8 cellular contexts compared by ENCODE assay signal in the genomic region with DNA sequence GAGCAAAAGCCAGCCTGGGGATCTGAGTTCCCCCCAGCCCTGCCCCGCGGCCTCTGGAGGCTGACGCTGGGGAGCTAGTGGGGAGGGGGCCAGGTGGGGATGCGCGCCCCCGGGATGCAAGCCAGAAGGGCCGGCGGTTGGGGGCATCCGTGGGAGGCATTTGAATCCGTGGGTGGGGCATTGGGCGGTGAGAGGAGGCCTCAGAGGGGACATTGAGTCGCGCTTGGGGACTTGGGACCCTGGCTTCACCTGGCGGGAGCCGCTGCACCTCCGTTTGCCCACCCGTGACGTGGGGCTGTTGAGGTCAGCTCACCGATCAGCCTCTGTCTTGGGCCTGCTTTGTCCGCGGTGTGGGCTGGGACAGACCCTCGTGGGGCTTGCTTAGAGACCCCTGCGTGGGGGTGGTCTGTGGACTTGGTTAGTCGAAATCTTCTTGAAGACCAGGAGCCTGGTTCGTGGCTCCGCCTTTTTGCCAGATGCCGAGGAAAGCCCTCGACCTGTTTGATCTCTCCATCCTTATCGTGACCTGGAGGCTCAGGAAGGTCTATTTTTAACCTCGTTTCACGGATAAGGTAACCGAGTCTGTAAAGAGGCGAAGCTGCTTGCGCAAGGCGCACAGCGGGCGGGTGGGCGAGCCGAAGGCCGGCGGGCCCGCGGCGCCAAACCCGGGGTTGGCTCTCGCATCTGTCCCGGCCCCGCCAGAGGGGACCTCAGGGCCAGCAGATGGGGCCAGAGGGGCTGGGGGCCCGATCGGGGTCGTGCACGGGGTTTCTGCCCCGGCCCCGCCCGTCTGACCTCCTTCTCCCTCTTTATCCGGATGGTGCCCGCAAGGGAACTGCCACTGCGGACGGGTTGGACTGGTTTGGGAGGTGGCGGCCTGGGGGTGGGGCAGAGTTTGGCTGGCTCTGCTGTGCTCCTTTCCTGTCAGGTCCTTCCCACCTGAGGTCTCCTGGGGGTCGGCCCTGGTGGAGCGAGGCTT. TPM values are rescaled to one million over a fixed set of nuclear protein-coding genes. Genes with fewer than 3 reads are reported as not detected.
DNase-seq lines count a peak whose midpoint lies in the region; TF ChIP-seq lines count a peak whose summit lies in the region.

No MANE protein-coding gene starts in this region.

- intact Hi-C loops in Calu3 (cut with micrococcal nuclease; ENCODE audit: unreplicated experiment): no loop called here

- H3K4me3 ChIP-seq in neural progenitor cell: peak overlapping the region; percentile 71

- TF ChIP-seq CTCF in Calu3 (IDR thresholded peaks at IDR 0.05; ENCODE audit: unreplicated experiment) (no peak), neural progenitor cell (IDR thresholded peaks at IDR 0.05) (peak; percentile 24)

- H2AFZ ChIP-seq in neural progenitor cell (replicated peaks): peak overlapping the region; percentile 80

- H3K4me1 Mint-ChIP-seq in Calu3 (ENCODE audit: low read depth, unreplicated experiment) (peaks cover 32% of the 10 kb centered on the region), neural progenitor cell (peaks cover 24% of the 10 kb centered on the region)

- H3K9me3 Mint-ChIP-seq in Calu3 (ENCODE audit: low read depth, unreplicated experiment): peaks cover 4% of the 10 kb centered on the region
- H3K9me3 Mint-ChIP-seq in neural progenitor cell: peaks cover 4% of the 10 kb centered on the region

- CTCF ChIA-PET in Calu3 (lab: Charles Lee): interaction anchor here (1.9 kb wide), 1 partner anchor 9 kb away, joined by 4 read pairs; no protein-coding TSS in a partner anchor

- peak overlapping the region; percentile 89 for H3K27ac ChIP-seq in epithelial cell of prostate
- H3K27ac ChIP-seq in neural progenitor cell: no peak overlapping the region

- H3K36me3 Mint-ChIP-seq in Calu3 (ENCODE audit: insufficient read depth, unreplicated experiment): peaks cover 23% of the 10 kb centered on the region
- peaks cover 11% of the 10 kb centered on the region for H3K36me3 Mint-ChIP-seq in neural progenitor cell

- H3K9ac ChIP-seq in neural progenitor cell: no peak overlapping the region

- H3K27ac Mint-ChIP-seq in Calu3 (ENCODE audit: unreplicated experiment) (no peak overlapping the region), neural progenitor cell (no peak overlapping the region)

- H3K27me3 Mint-ChIP-seq in Calu3 (ENCODE audit: unreplicated experiment) (no peaks in the 10 kb centered on the region), neural progenitor cell (ENCODE audit: insufficient read depth, low read depth) (peaks cover 32% of the 10 kb centered on the region)

- peaks cover 71% of the 10 kb centered on the region for H3K27me3 ChIP-seq in neural progenitor cell

- H3K4me2 ChIP-seq in neural progenitor cell: peak overlapping the region; percentile 98

- BruUV-seq in Calu3 (replicated peaks; lab: Mats Ljungman, UMichigan): no TSS peak

- H3K9me3 ChIP-seq in neural progenitor cell (ENCODE audit: low read depth): no peaks in the 10 kb centered on the region

- peaks cover 37% of the 10 kb centered on the region for H4K20me1 ChIP-seq in neural progenitor cell (ENCODE audit: low read depth)

- H3K79me2 ChIP-seq in neural progenitor cell (ENCODE audit: low read depth): no peaks in the 10 kb centered on the region

- peak; percentile 83 for DNase-seq in Calu3
- peak; percentile 48 for DNase-seq in NCI-H526 treated with DMSO at 0.1 percent for 48 hours (lab: John Stamatoyannopoulos, UW)
- DNase-seq in epithelial cell of prostate (ENCODE audit: low read depth, low spot score): no peak
- peak; percentile 53 for DNase-seq in neural progenitor cell (ENCODE audit: low spot score)
- no peak for DNase-seq in NCI-H1436 treated with DMSO at 0.1 percent for 48 hours (lab: John Stamatoyannopoulos, UW)
- DNase-seq in NAMALWA (ENCODE audit: low spot score): no peak
- DNase-seq in dedifferentiated amniotic fluid mesenchymal stem cell (ENCODE audit: extremely low spot score): no peak
- no peak for DNase-seq in UCSD-AML1 (lab: John Stamatoyannopoulos, UW; ENCODE audit: unreplicated experiment)

- peaks cover 4% of the 10 kb centered on the region for H3K4me1 ChIP-seq in neural progenitor cell

- no peaks in the 10 kb centered on the region for H3K36me3 ChIP-seq in neural progenitor cell

- peaks cover 12% of the 10 kb centered on the region for H3F3A ChIP-seq in neural progenitor cell (ENCODE audit: low read depth)

- peak overlapping the region; percentile 72 for H3K4me3 Mint-ChIP-seq in Calu3 (ENCODE audit: low read depth, unreplicated experiment)
- H3K4me3 Mint-ChIP-seq in neural progenitor cell: peak overlapping the region; percentile 77

RNA-seq across cellular contexts. Expression of a gene that starts 8.3 kb away (rescaled TPM):
- total RNA-seq in Calu3 (2022) (14.5 and 14.9 TPM in 2 replicates), neural progenitor cell (ENCODE audit: low replicate concordance) (2.9 and 9.1 TPM in 2 replicates)

Comparison
In these comparisons a context has a peak if more than half of its experiments do, and no peak if none do; other contexts are left out.
1. DNase-seq: peak in Calu3 (single experiment), NCI-H526 treated with DMSO at 0.1 percent for 48 hours (single experiment) and neural progenitor cell (single experiment); none in epithelial cell of prostate (single experiment), NCI-H1436 treated with DMSO at 0.1 percent for 48 hours (single experiment), NAMALWA (single experiment), dedifferentiated amniotic fluid mesenchymal stem cell (single experiment) and UCSD-AML1 (single experiment).